In genomic region chrX:81174286-81174685, GRCh38 we compare ENCODE assay signal across 9 cellular contexts. TPM values are rescaled to one million over a fixed set of nuclear protein-coding genes. Genes with fewer than 3 reads are reported as not detected.
DNase-seq lines count a peak whose midpoint lies in the region; ATAC-seq and TF ChIP-seq lines count a peak whose summit lies in the region.
"Had no signal": no experiment of that assay in that cellular context is flagged by ENCODE, and none has a peak within 500 bp of the region (broad histone marks: within the 10 kb centered on the region; RNA-seq: fewer than 3 reads in every experiment).

No MANE protein-coding gene starts in this region.

- no peak for TF ChIP-seq POLR2A in testis (IDR thresholded peaks at IDR 0.05)
- TF ChIP-seq POLR2A in upper lobe of left lung (IDR thresholded peaks at IDR 0.05): no peak

- TF ChIP-seq CTCF in VCaP (conservative IDR thresholded peaks at IDR 0.05) (0 out of 2 replicates have a peak, but pooled peaks have one; percentile 12), lower lobe of right lung (IDR thresholded peaks at IDR 0.05) (peak; percentile 27), testis (IDR thresholded peaks at IDR 0.05) (peak in 1 of 3 experiments; percentile 9), upper lobe of left lung (IDR thresholded peaks at IDR 0.05) (peak in 2 of 6 experiments; percentile 22 to 28)

- H3K36me3 ChIP-seq in lower lobe of right lung (no peaks in the 10 kb centered on the region), testis (ENCODE audit: low read depth, missing control alignments) (no peaks in the 10 kb centered on the region), upper lobe of left lung (no peaks in the 10 kb centered on the region)

- intact Hi-C loops in lower lobe of right lung (cut with DNase I): loop anchor here (10.0 kb wide), 1 partner anchor 201 kb away; no protein-coding TSS in a partner anchor
- intact Hi-C loops in testis (cut with DNase I; ENCODE audit: low total_unique reads): no loop called here

- 34 to 42% methylated on average over 1 of the region's 1 CpG for WGBS in testis, 2 donors
- 21 to 46% methylated on average over 1 of the region's 1 CpG for WGBS in upper lobe of left lung, 2 donors

- no peak overlapping the region for H3K4me3 ChIP-seq in lower lobe of right lung
- H3K4me3 ChIP-seq in testis: no peak overlapping the region
- no peak overlapping the region for H3K4me3 ChIP-seq in upper lobe of left lung

- peak; percentile 21 for DNase-seq in DMS114 treated with DMSO at 0.1 percent for 48 hours (lab: John Stamatoyannopoulos, UW; ENCODE audit: unreplicated experiment)
- no peak for DNase-seq in lower lobe of right lung
- no peak for DNase-seq in testis
- no peak for DNase-seq in NCI-H2171 treated with DMSO at 0.1 percent for 48 hours (lab: John Stamatoyannopoulos, UW)
- no peak for DNase-seq in upper lobe of left lung
- no peak for DNase-seq in stimulated activated CD4-positive, alpha-beta T cell treated with anti-CD3 and anti-CD28 coated beads, Interleukin-4, amount 100 ng/mL, for 1 hour

- no peak for TF ChIP-seq EP300 in upper lobe of left lung (IDR thresholded peaks at IDR 0.05)

- no peak overlapping the region for H3K27ac ChIP-seq in VCaP
- no peak overlapping the region for H3K27ac ChIP-seq in lower lobe of right lung
- H3K27ac ChIP-seq in testis: no peak overlapping the region
- H3K27ac ChIP-seq in upper lobe of left lung: no peak overlapping the region
- H3K27ac ChIP-seq: HL-60 had no signal

- no peaks in the 10 kb centered on the region for H3K9me3 ChIP-seq in lower lobe of right lung
- H3K9me3 ChIP-seq in testis: no peaks in the 10 kb centered on the region
- no peaks in the 10 kb centered on the region for H3K9me3 ChIP-seq in upper lobe of left lung

- H3K4me1 ChIP-seq in lower lobe of right lung (no peaks in the 10 kb centered on the region), testis (no peaks in the 10 kb centered on the region), upper lobe of left lung (no peaks in the 10 kb centered on the region)

- peak; percentile 54 for ATAC-seq in HG02852 (IDR thresholded peaks at IDR 0.05; ENCODE audit: unreplicated experiment)
- ATAC-seq in lower lobe of right lung: no peak
- no peak for ATAC-seq in upper lobe of left lung (ENCODE audit: low FRiP score in 2 of 2)

- H3K27me3 ChIP-seq in lower lobe of right lung (ENCODE audit: low read depth) (no peaks in the 10 kb centered on the region), testis (no peaks in the 10 kb centered on the region), upper lobe of left lung (no peaks in the 10 kb centered on the region)

RNA-seq across cellular contexts. Expression of gene HMGN5, which starts 27.4 kb away (rescaled TPM):
- total RNA-seq in lower lobe of right lung: 2.9 TPM
- 100 to 1,000 TPM; 105 to 107 TPM for total RNA-seq in testis
- 26.4 TPM for polyA plus RNA-seq in testis (ENCODE audit: insufficient read depth, low read depth, low replicate concordance)
- 1 to 10 TPM in 5 of 6 donors, not detected in 1; 2.2 to 8.9 (median 5.8) TPM for total RNA-seq in upper lobe of left lung

RNA-seq across cellular contexts. Expression of gene SH3BGRL, which starts 27.6 kb away (rescaled TPM):
- total RNA-seq in lower lobe of right lung (192 TPM), testis (100 to 1,000 TPM; 107 to 158 TPM), upper lobe of left lung (100 to 1,000 TPM in 4 of 6 donors, 10 to 100 TPM in 2; 51.4 to 155 (median 127) TPM)
- polyA plus RNA-seq in testis (ENCODE audit: insufficient read depth, low read depth, low replicate concordance): 95.3 TPM

Comparison
In these comparisons a context has a peak if more than half of its experiments do, and no peak if none do; other contexts are left out.
1. RNA of gene HMGN5, which starts 27.4 kb away (total RNA-seq): 105 to 107 TPM in testis; 2.2 to 8.9 TPM in upper lobe of left lung and 2.9 TPM in lower lobe of right lung (single experiment); every median in the first group is over 10 times any median in the second.